ENCODE assay signal across 17 cellular contexts in the genomic region with DNA sequence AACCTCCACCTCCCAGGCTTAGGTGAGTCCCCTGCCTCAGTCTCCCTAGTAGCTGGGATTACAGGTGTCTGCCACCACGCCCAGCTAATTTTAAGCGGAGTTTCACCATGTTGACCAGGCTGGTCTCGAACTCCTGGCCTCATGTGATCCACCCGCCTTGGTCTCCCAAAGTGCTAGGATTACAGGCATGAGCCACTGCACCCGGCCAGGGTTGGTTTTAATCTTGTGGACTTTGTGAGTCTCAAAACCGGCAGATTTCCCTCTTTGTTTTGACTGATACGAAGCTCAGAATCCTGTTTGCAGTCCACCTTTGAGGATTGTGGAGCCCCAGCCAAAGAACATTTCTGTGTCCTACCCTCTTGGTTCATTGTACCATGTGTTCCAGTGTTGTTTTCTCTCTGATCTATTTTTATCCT. TPM values are rescaled to one million over a fixed set of nuclear protein-coding genes. Genes with fewer than 3 reads are reported as not detected.
A peak's percentile ranks its signal among the peaks of the same experiment; 100 is the strongest.
DNase-seq lines count a peak whose midpoint lies in the region; ATAC-seq, FAIRE-seq and TF ChIP-seq lines count a peak whose summit lies in the region.
"Had no signal": no experiment of that assay in that cellular context is flagged by ENCODE, and none has a peak within 500 bp of the region (broad histone marks: within the 10 kb centered on the region; RNA-seq: fewer than 3 reads in every experiment).

No MANE protein-coding gene starts in this region.

- 72% methylated on average over 7 of the region's 7 CpGs for WGBS in A549 (ENCODE audit: missing lambda C conversion rate)

- H3K9me3 Mint-ChIP-seq in Caco-2 (ENCODE audit: unreplicated experiment): no peaks in the 10 kb centered on the region
- H3K9me3 Mint-ChIP-seq: GM23338 had no signal

- no peaks in the 10 kb centered on the region for H3K36me3 Mint-ChIP-seq in Caco-2 (ENCODE audit: insufficient read depth, unreplicated experiment)

- no peak overlapping the region for H3K4me3 Mint-ChIP-seq in Caco-2 (ENCODE audit: unreplicated experiment)
- H3K4me3 Mint-ChIP-seq: activated CD4-positive, alpha-beta T cell treated with anti-CD3 and anti-CD28 coated beads for 36 hours; GM23338 had no signal

- H3K9me3 ChIP-seq in A549: no peaks in the 10 kb centered on the region
- no peaks in the 10 kb centered on the region for H3K9me3 ChIP-seq in left ventricle myocardium inferior (replicated peaks)
- no peaks in the 10 kb centered on the region for H3K9me3 ChIP-seq in Caco-2

- H3K36me3 ChIP-seq in left ventricle myocardium inferior (peaks cover 23% of the 10 kb centered on the region), Caco-2 (ENCODE audit: control insufficient read depth, insufficient read depth, low read length) (no peaks in the 10 kb centered on the region; the same call in 1 of the 2 replicates)

- H3K4me1 Mint-ChIP-seq in Caco-2 (ENCODE audit: low read depth, unreplicated experiment): peaks cover 5% of the 10 kb centered on the region
- H3K4me1 Mint-ChIP-seq: activated CD4-positive, alpha-beta T cell treated with anti-CD3 and anti-CD28 coated beads for 36 hours had no signal

- no peak for FAIRE-seq in A549 (lab: Jason Lieb, UNC)
- FAIRE-seq: D721Med had no signal

- TF ChIP-seq POLR2A in A549 (IDR thresholded peaks at IDR 0.05; ENCODE audit: low read length): no peak

- H3K4me2 ChIP-seq in A549: no peak overlapping the region
- H3K4me2 ChIP-seq: GM23338 had no signal

- no peak for TF ChIP-seq RAD21 in A549 (conservative IDR thresholded peaks at IDR 0.05 in 1 of 2, IDR thresholded peaks at IDR 0.05 in 1 of 2)

- H3K27me3 Mint-ChIP-seq in Caco-2 (ENCODE audit: insufficient read depth, unreplicated experiment): no peaks in the 10 kb centered on the region
- H3K27me3 Mint-ChIP-seq: activated CD4-positive, alpha-beta T cell treated with anti-CD3 and anti-CD28 coated beads for 36 hours had no signal

- no peak overlapping the region for H3K4me3 ChIP-seq in A549
- peak overlapping the region; percentile 23 for H3K4me3 ChIP-seq in left ventricle myocardium inferior
- H3K4me3 ChIP-seq in Caco-2 (ENCODE audit: low read depth, low read length): no peak overlapping the region
- H3K4me3 ChIP-seq: GM23338 had no signal

- H3K4me1 ChIP-seq in A549: peaks cover 7% of the 10 kb centered on the region; the same call in 2 of the 3 replicates
- peaks cover 46% of the 10 kb centered on the region for H3K4me1 ChIP-seq in left ventricle myocardium inferior
- no peaks in the 10 kb centered on the region for H3K4me1 ChIP-seq in Caco-2

- H3K27ac Mint-ChIP-seq in Caco-2 (ENCODE audit: unreplicated experiment): no peak overlapping the region
- H3K27ac Mint-ChIP-seq: activated CD4-positive, alpha-beta T cell treated with anti-CD3 and anti-CD28 coated beads for 36 hours; GM23338 had no signal

- H3K27me3 ChIP-seq in left ventricle myocardium inferior (ENCODE audit: low read depth) (no peaks in the 10 kb centered on the region), Caco-2 (replicated peaks; ENCODE audit: control insufficient read depth, insufficient read depth, low read length) (no peaks in the 10 kb centered on the region)

- intact Hi-C loops in left ventricle myocardium inferior (cut with micrococcal nuclease) (no loop called here), sciatic nerve (cut with DNase I) (no loop called here), Caco-2 (cut with micrococcal nuclease; ENCODE audit: unreplicated experiment) (no loop called here)

- ATAC-seq in A549 (no peak), sciatic nerve (peak; percentile 82), HG03571 (IDR thresholded peaks at IDR 0.05; ENCODE audit: unreplicated experiment) (no peak), GM18517 (IDR thresholded peaks at IDR 0.05; ENCODE audit: unreplicated experiment) (no peak)
- ATAC-seq: activated CD4-positive, alpha-beta T cell treated with anti-CD3 and anti-CD28 coated beads for 36 hours had no signal

- H3K27ac ChIP-seq in A549: no peak overlapping the region; a peak in 1 of 6 replicates
- H3K27ac ChIP-seq in angular gyrus (ENCODE audit: low read depth, low read length): peak overlapping the region; percentile 59
- peak overlapping the region; percentile 89 for H3K27ac ChIP-seq in left ventricle myocardium inferior (replicated peaks)

- DNase-seq in A549 (ENCODE audit: low read depth in 1 of 2, low spot score in 1 of 2) (no peak), left ventricle myocardium inferior (no peak), sciatic nerve (ENCODE audit: low spot score) (no peak), Caco-2 (no peak), NCI-H1436 treated with DMSO at 0.1 percent for 48 hours (lab: John Stamatoyannopoulos, UW) (no peak)
- DNase-seq: ACHN; activated CD4-positive, alpha-beta T cell treated with anti-CD3 and anti-CD28 coated beads for 36 hours; activated T-cell treated with anti-CD3 and anti-CD28 coated beads for 4 hours; effector CD4-positive, alpha-beta T cell; stimulated activated CD4-positive, alpha-beta T cell treated with anti-CD3 and anti-CD28 coated beads, Interleukin-1b, Interleukin-23, amount 100 ng/mL, for 48 hours had no signal

- POLR2A ChIA-PET in A549 (lab: Yijun Ruan, JAX): no interaction called here
- POLR2A ChIA-PET in Caco-2 (lab: Charles Lee): interaction anchor here (0.5 kb wide), 1 partner anchor 925 kb away, joined by 14 read pairs; no protein-coding TSS in a partner anchor

- CTCF ChIA-PET in A549 (lab: Yijun Ruan, JAX): interaction anchor here (0.8 to 9.1 kb wide), 10 partner anchors 10 to 93 kb away, joined by 3 to 72 read pairs (median 3); no protein-coding TSS in a partner anchor
- CTCF ChIA-PET in Caco-2 (lab: Charles Lee): interaction anchor here (1.0 kb wide), 1 partner anchor 82 kb away, joined by 3 read pairs; no protein-coding TSS in a partner anchor

- no peak for TF ChIP-seq CTCF in A549 (IDR thresholded peaks at IDR 0.05)
- TF ChIP-seq CTCF in left ventricle myocardium inferior (IDR thresholded peaks at IDR 0.05; ENCODE audit: borderline replicate concordance): no peak
- no peak for TF ChIP-seq CTCF in Caco-2 (IDR thresholded peaks at IDR 0.05; ENCODE audit: insufficient read depth in 1 of 2, low read depth in 1 of 2, low read length in 1 of 2, severe bottlenecking in 1 of 2, unreplicated experiment in 1 of 2)

- no TSS peak for BruUV-seq in Caco-2 (replicated peaks; lab: Mats Ljungman, UMichigan)

- no peak for TF ChIP-seq EP300 in A549 (IDR thresholded peaks at IDR 0.05)

TF ChIP-seq in A549, 52 proteins besides CTCF, POLR2A, EP300 and RAD21:
- no peak for TF ChIP-seq ZNF302 (CRISPR knock-in tag; IDR thresholded peaks at IDR 0.05)
- TF ChIP-seq, protein P1, sequence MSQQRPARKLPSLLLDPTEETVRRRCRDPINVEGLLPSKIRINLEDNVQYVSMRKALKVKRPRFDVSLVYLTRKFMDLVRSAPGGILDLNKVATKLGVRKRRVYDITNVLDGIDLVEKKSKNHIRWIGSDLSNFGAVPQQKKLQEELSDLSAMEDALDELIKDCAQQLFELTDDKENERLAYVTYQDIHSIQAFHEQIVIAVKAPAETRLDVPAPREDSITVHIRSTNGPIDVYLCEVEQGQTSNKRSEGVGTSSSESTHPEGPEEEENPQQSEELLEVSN (IDR thresholded peaks at IDR 0.05; ENCODE audit: borderline replicate concordance, low read depth): no peak
- 0 out of 2 replicates have a peak, but pooled peaks have one; percentile 44 for TF ChIP-seq POLR2AphosphoS2 (conservative IDR thresholded peaks at IDR 0.05; ENCODE audit: low read length)
- no peak for TF ChIP-seq CHD4 (IDR thresholded peaks at IDR 0.05; ENCODE audit: borderline replicate concordance)

RNA-seq across cellular contexts. Expression of a gene that starts 16.4 kb away (rescaled TPM):
- polyA plus RNA-seq in A549 (2011; rRNA removed) (0.13 and 0.17 TPM in 2 replicates), A549 (2017; fragmentation: RNase III; extraction: RNeasy Plus Mini Kit Qiagen cat#74134 plus additional on column Dnase treatment) (not detected in 3 replicates)
- polyA plus RNA-seq in A549 (2012; cell fraction: cytosol; rRNA removed): not detected in 2 replicates
- polyA plus RNA-seq in A549 (2012; cell fraction: nucleus; rRNA removed): 0.27 TPM in 1 of 2 replicates, not detected in the other
- polyA minus RNA-seq in A549 (2011; rRNA and poly(A)+ RNA removed): not detected in 2 replicates
- total RNA-seq in left ventricle myocardium inferior (not detected), sciatic nerve (not detected), Caco-2 (2022) (not detected in 2 replicates)
- total RNA-seq: activated CD4-positive, alpha-beta T cell treated with anti-CD3 and anti-CD28 coated beads for 36 hours; GM23338; OCI-LY7; posterior vena cava had no signal
- polyA plus RNA-seq: GM23338 had no signal

RNA-seq across cellular contexts. Expression of a gene that starts 33.7 kb away (rescaled TPM):
- polyA plus RNA-seq in A549 (2011; rRNA removed) (32.9 and 33.8 TPM in 2 replicates), A549 (2017; fragmentation: RNase III; extraction: RNeasy Plus Mini Kit Qiagen cat#74134 plus additional on column Dnase treatment) (60.1 to 66.3 TPM (median 65.7 TPM) in 3 replicates)
- polyA plus RNA-seq in A549 (2012; cell fraction: cytosol; rRNA removed): 40.9 and 72.3 TPM in 2 replicates
- 41.7 and 52.8 TPM in 2 replicates for polyA plus RNA-seq in A549 (2012; cell fraction: nucleus; rRNA removed)
- polyA minus RNA-seq in A549 (2011; rRNA and poly(A)+ RNA removed): 64.6 and 69.0 TPM in 2 replicates
- total RNA-seq in left ventricle myocardium inferior (34.0 TPM), sciatic nerve (98.8 TPM), Caco-2 (2022) (25.8 and 27.9 TPM in 2 replicates)
- total RNA-seq: OCI-LY7 had no signal

Comparison
In these comparisons a context has a peak if more than half of its experiments do, and no peak if none do; other contexts are left out.
1. H3K27ac ChIP-seq: peak in angular gyrus (single experiment) and left ventricle myocardium inferior (single experiment); none in A549 (0 of 2).